Comparison of ENCODE assay signal across 8 cellular contexts in genomic region chrX:53421772-53422090, GRCh38. TPM values are rescaled to one million over a fixed set of nuclear protein-coding genes. Genes with fewer than 3 reads are reported as not detected.
A peak's percentile ranks its signal among the peaks of the same experiment; 100 is the strongest.
DNase-seq lines count a peak whose midpoint lies in the region; ATAC-seq and TF ChIP-seq lines count a peak whose summit lies in the region.

No MANE protein-coding gene starts in this region.

- H3K9me3 Mint-ChIP-seq in activated naive CD8-positive, alpha-beta T cell treated with anti-CD3 and anti-CD28 coated beads for 36 hours = no peaks in the 10 kb centered on the region
- no peaks in the 10 kb centered on the region for H3K9me3 Mint-ChIP-seq in immature natural killer cell

- peak overlapping the region; percentile 95 for H3K4me3 Mint-ChIP-seq in activated naive CD8-positive, alpha-beta T cell treated with anti-CD3 and anti-CD28 coated beads for 36 hours
- H3K4me3 Mint-ChIP-seq in immature natural killer cell = peak overlapping the region; percentile 92 to 97 (median 94)

- peak overlapping the region; percentile 70 for H3K4me3 ChIP-seq in AG09309 (ENCODE audit: control insufficient read depth, low read depth, low read length)

- no peak for TF ChIP-seq CTCF in AG09309 (IDR thresholded peaks at IDR 0.05; ENCODE audit: control insufficient read depth, insufficient read depth, low read depth, low read length, missing control alignments)

- no peak for DNase-seq in AG09309 (ENCODE audit: low read depth)
- no peak for DNase-seq in activated naive CD8-positive, alpha-beta T cell treated with anti-CD3 and anti-CD28 coated beads for 36 hours
- no peak for DNase-seq in immature natural killer cell
- DNase-seq in stromal cell of bone marrow (ENCODE audit: low read depth) = peak; percentile 39
- DNase-seq in COLO829 (ENCODE audit: low spot score) = no peak
- no peak for DNase-seq in islet precursor cell

- H3K27ac Mint-ChIP-seq in activated naive CD8-positive, alpha-beta T cell treated with anti-CD3 and anti-CD28 coated beads for 36 hours = peak overlapping the region; percentile 98
- H3K27ac Mint-ChIP-seq in immature natural killer cell = peak overlapping the region; percentile 94 to 99 (median 98)

- H3K27me3 Mint-ChIP-seq in activated naive CD8-positive, alpha-beta T cell treated with anti-CD3 and anti-CD28 coated beads for 36 hours = no peaks in the 10 kb centered on the region
- peaks cover 6 to 14% (median 7%) of the 10 kb centered on the region in 3 donors for H3K27me3 Mint-ChIP-seq in immature natural killer cell (ENCODE audit: low read depth in 3 of 3)

- H3K36me3 Mint-ChIP-seq in activated naive CD8-positive, alpha-beta T cell treated with anti-CD3 and anti-CD28 coated beads for 36 hours = peaks cover 22% of the 10 kb centered on the region
- H3K36me3 Mint-ChIP-seq in immature natural killer cell = no peaks in the 10 kb centered on the region

- peaks cover 21% of the 10 kb centered on the region for H3K4me1 Mint-ChIP-seq in activated naive CD8-positive, alpha-beta T cell treated with anti-CD3 and anti-CD28 coated beads for 36 hours
- H3K4me1 Mint-ChIP-seq in immature natural killer cell = peaks cover 35 to 44% of the 10 kb centered on the region in 2 donors

- ATAC-seq in GM19035 (IDR thresholded peaks at IDR 0.05; ENCODE audit: unreplicated experiment) (peak; percentile 15), HG03460 (IDR thresholded peaks at IDR 0.05; ENCODE audit: unreplicated experiment) (peak; percentile 17)

RNA-seq across cellular contexts. Expression of gene SMC1A, which starts 0.7 kb away (rescaled TPM):
- total RNA-seq in activated naive CD8-positive, alpha-beta T cell treated with anti-CD3 and anti-CD28 coated beads for 36 hours = 100 to 1,000 TPM; 154 to 161 TPM
- 100 to 1,000 TPM in 1 of 3 donors, 10 to 100 TPM in 2; 43.1 to 105 (median 47.5) TPM for polyA plus RNA-seq in immature natural killer cell

RNA-seq across cellular contexts. Expression of gene RIBC1, which starts 0.9 kb away (rescaled TPM):
- 1 to 10 TPM; 1.1 TPM for total RNA-seq in activated naive CD8-positive, alpha-beta T cell treated with anti-CD3 and anti-CD28 coated beads for 36 hours
- under 1 TPM in 1 of 3 donors, not detected in 2; 0.71 TPM for polyA plus RNA-seq in immature natural killer cell

RNA-seq across cellular contexts. Expression of gene HSD17B10, which starts 12.4 kb away (rescaled TPM):
- total RNA-seq in activated naive CD8-positive, alpha-beta T cell treated with anti-CD3 and anti-CD28 coated beads for 36 hours = 100 to 1,000 TPM; 135 to 145 TPM
- polyA plus RNA-seq in immature natural killer cell = 100 to 1,000 TPM; 170 to 194 (median 188) TPM
